In the genomic region with DNA sequence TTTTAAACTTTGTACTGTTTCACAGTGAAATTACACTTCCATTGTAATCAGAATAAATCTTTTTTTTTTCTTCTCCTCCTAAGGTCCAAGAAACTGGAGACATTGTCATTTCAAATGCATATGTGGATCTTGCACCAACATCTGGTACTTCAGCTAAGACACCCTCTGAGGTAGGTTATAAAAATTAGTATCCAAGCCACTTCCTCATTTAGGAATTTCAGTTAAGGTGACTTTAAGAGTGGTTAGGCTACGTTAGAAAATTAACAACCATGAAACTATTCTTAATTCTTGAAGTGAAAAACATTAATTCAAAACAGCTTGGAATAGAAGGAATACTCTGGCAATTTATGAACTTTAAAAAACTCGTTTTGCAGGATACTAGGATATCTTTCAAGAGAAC, we compare ENCODE assay signal across 22 cellular contexts.
DNase-seq lines count a peak whose midpoint lies in the region; ATAC-seq, FAIRE-seq and TF ChIP-seq lines count a peak whose summit lies in the region.
"Had no signal": no experiment of that assay in that cellular context is flagged by ENCODE, and none has a peak within 500 bp of the region (broad histone marks: within the 10 kb centered on the region; RNA-seq: fewer than 3 reads in every experiment).

No MANE protein-coding gene starts in this region.

- no peak for TF ChIP-seq POLR2A in NB4 (IDR thresholded peaks at IDR 0.05; ENCODE audit: extremely low read depth, insufficient read length)
- TF ChIP-seq POLR2A in GM12878 (IDR thresholded peaks at IDR 0.05; ENCODE audit: low read depth, low read length) = no peak

- CTCF ChIA-PET in GM12878 (lab: Yijun Ruan, JAX) = no interaction called here

- TF ChIP-seq CTCF in NB4 (IDR thresholded peaks at IDR 0.05; ENCODE audit: low read depth, low read length) = no peak
- no peak for TF ChIP-seq CTCF in GM12878 (IDR thresholded peaks at IDR 0.05 in 2 of 3, conservative IDR thresholded peaks at IDR 0.05 in 1 of 3; ENCODE audit: control insufficient read depth in 2 of 3, extremely low read depth in 1 of 3, insufficient read depth in 1 of 3, low read depth in 3 of 3, low read length in 3 of 3)
- TF ChIP-seq CTCF in neural progenitor cell (IDR thresholded peaks at IDR 0.05) = no peak

- no peak for ATAC-seq in GM12878
- ATAC-seq: GM23338 had no signal

- H3K9ac ChIP-seq in HUES6 (ENCODE audit: low read length) (no peak overlapping the region), GM12878 (ENCODE audit: control insufficient read depth, insufficient read depth, low read length) (no peak overlapping the region), neural progenitor cell (no peak overlapping the region)

- H3K27me3 Mint-ChIP-seq in neural progenitor cell (ENCODE audit: insufficient read depth, low read depth) = no peaks in the 10 kb centered on the region
- H3K27me3 Mint-ChIP-seq: CD4-positive, CD25-positive, alpha-beta regulatory T cell; CD8-positive, alpha-beta memory T cell had no signal

- BruUV-seq in GM12878 (replicated peaks; lab: Mats Ljungman, UMichigan) = no TSS peak

- H4K20me1 ChIP-seq in GM12878 (ENCODE audit: control insufficient read depth, insufficient read depth) = no peaks in the 10 kb centered on the region
- no peaks in the 10 kb centered on the region for H4K20me1 ChIP-seq in neural progenitor cell (ENCODE audit: low read depth)

- H3K4me1 ChIP-seq in HUES6 (ENCODE audit: control insufficient read depth, insufficient read depth, low read length) (0 out of 2 replicates have a peak, but pooled peaks cover 5% of the 10 kb centered on the region), GM12878 (ENCODE audit: control insufficient read depth, insufficient read depth, low read length) (no peaks in the 10 kb centered on the region), neural progenitor cell (peaks cover 9% of the 10 kb centered on the region)
- H3K4me1 ChIP-seq: BE2C had no signal

- RAD21 ChIA-PET in GM12878 (lab: Charles Lee; ENCODE audit: unreplicated experiment) = no interaction called here

- peaks cover 9% of the 10 kb centered on the region for H3K4me1 Mint-ChIP-seq in neural progenitor cell
- H3K4me1 Mint-ChIP-seq: CD8-positive, alpha-beta memory T cell had no signal

- in situ Hi-C loops in GM12878 (cut with MboI) = no loop called here

- peaks cover 73% of the 10 kb centered on the region for H3K36me3 ChIP-seq in HUES6 (ENCODE audit: control insufficient read depth, insufficient read depth, low read length)
- peaks cover 0 to 5% of the 10 kb centered on the region in 2 experiments; a peak in 2 of 4 replicates for H3K36me3 ChIP-seq in GM12878 (ENCODE audit: control insufficient read depth in 2 of 2, insufficient read depth in 2 of 2, low read length in 1 of 2)
- peaks cover 10% of the 10 kb centered on the region for H3K36me3 ChIP-seq in neural progenitor cell

- FAIRE-seq in GM12878 (lab: Jason Lieb, UNC) = peak; percentile 64
- peak; percentile 38 for FAIRE-seq in islet of Langerhans (lab: Jason Lieb, UNC)
- FAIRE-seq: GM12892, H54 had no signal

- no peak for TF ChIP-seq RAD21 in GM12878 (IDR thresholded peaks at IDR 0.05; ENCODE audit: insufficient read depth, low read depth, low read length)

- peaks cover 3% of the 10 kb centered on the region for H3F3A ChIP-seq in neural progenitor cell (ENCODE audit: low read depth)

- no peak overlapping the region for H3K27ac Mint-ChIP-seq in neural progenitor cell
- H3K27ac Mint-ChIP-seq: CD4-positive, CD25-positive, alpha-beta regulatory T cell had no signal

- SMC1A ChIA-PET in GM12878 (lab: Charles Lee; ENCODE audit: uncharacterized antibody, unreplicated experiment) = interaction anchor here (0.8 kb wide), 1 partner anchor 11 kb away, joined by 3 read pairs; no protein-coding TSS in a partner anchor

- intact Hi-C loops in GM12878 (cut with micrococcal nuclease; ENCODE audit: unreplicated experiment) = loop anchor here (5.0 kb wide), 1 partner anchor 543 kb away; a partner anchor contains a TSS

- no peaks in the 10 kb centered on the region for H3K27me3 ChIP-seq in HUES6 (ENCODE audit: control insufficient read depth, insufficient read depth, low read length)
- H3K27me3 ChIP-seq in GM12878 (replicated peaks in 1 of 2; ENCODE audit: control insufficient read depth in 2 of 2, insufficient read depth in 2 of 2, low read length in 1 of 2) = no peaks in the 10 kb centered on the region
- no peaks in the 10 kb centered on the region for H3K27me3 ChIP-seq in neural progenitor cell
- H3K27me3 ChIP-seq: BE2C had no signal

- no peak overlapping the region for H3K4me3 Mint-ChIP-seq in neural progenitor cell
- H3K4me3 Mint-ChIP-seq: CD4-positive, CD25-positive, alpha-beta regulatory T cell; CD8-positive, alpha-beta memory T cell; GM23338 had no signal

- H3K4me2 ChIP-seq in GM12878 (ENCODE audit: control insufficient read depth, insufficient read depth) (no peak overlapping the region), neural progenitor cell (no peak overlapping the region)
- H3K4me2 ChIP-seq: GM23338 had no signal

- peaks cover 19% of the 10 kb centered on the region for H3K36me3 Mint-ChIP-seq in neural progenitor cell

- DNase-seq in NB4 (ENCODE audit: low read depth) (peak; percentile 14), GM12878 (ENCODE audit: low read depth, low spot score) (no peak), NCI-H187 (lab: John Stamatoyannopoulos, UW) (no peak), neural progenitor cell (ENCODE audit: low spot score) (no peak), NCI-H2196 (lab: John Stamatoyannopoulos, UW; ENCODE audit: unreplicated experiment) (no peak)
- DNase-seq: ACHN; BE2C; C1 segment of cervical spinal cord; CD4-positive, CD25-positive, alpha-beta regulatory T cell; CD8-positive, alpha-beta memory T cell; COR-L47; DMS 273 treated with DMSO at 0.1 percent for 48 hours; DMS53; DND-41; EL; HCEC 1CT; IMR-90 had no signal

- H3K4me3 ChIP-seq in HUES6 (ENCODE audit: low read depth, low read length) = no peak overlapping the region
- H3K4me3 ChIP-seq in NB4 (ENCODE audit: low read depth, low read length) = no peak overlapping the region
- no peak overlapping the region for H3K4me3 ChIP-seq in GM12878
- no peak overlapping the region for H3K4me3 ChIP-seq in neural progenitor cell
- H3K4me3 ChIP-seq: GM23338 had no signal

- H3K27ac ChIP-seq in HUES6 (ENCODE audit: low read depth, low read length) = peak overlapping the region; percentile 65; the same call in 1 of the 2 replicates
- no peak overlapping the region for H3K27ac ChIP-seq in GM12878 (ENCODE audit: control insufficient read depth, insufficient read depth)
- H3K27ac ChIP-seq in neural progenitor cell = no peak overlapping the region

- no peaks in the 10 kb centered on the region for H3K9me3 Mint-ChIP-seq in neural progenitor cell
- H3K9me3 Mint-ChIP-seq: CD8-positive, alpha-beta memory T cell; GM23338 had no signal

- H3K79me2 ChIP-seq in GM12878 (ENCODE audit: control insufficient read depth, insufficient read depth, low read length) (no peaks in the 10 kb centered on the region), neural progenitor cell (ENCODE audit: low read depth) (no peaks in the 10 kb centered on the region)

- no peaks in the 10 kb centered on the region for H3K9me3 ChIP-seq in HUES6 (ENCODE audit: control insufficient read depth, insufficient read depth, low read depth, low read length)
- no peaks in the 10 kb centered on the region for H3K9me3 ChIP-seq in GM12878 (replicated peaks; ENCODE audit: control insufficient read depth, insufficient read depth, low read length)
- H3K9me3 ChIP-seq in neural progenitor cell (ENCODE audit: low read depth) = no peaks in the 10 kb centered on the region
- H3K9me3 ChIP-seq: BE2C had no signal

- whole genome bisulfite sequencing in GM12878 (ENCODE audit: insufficient coverage, insufficient replicate concordance, low lambda C conversion rate, missing lambda C conversion rate) = 75% methylated on average over 2 of the region's 2 CpGs

- H2AFZ ChIP-seq in GM12878 (ENCODE audit: control insufficient read depth, low read depth, low read length) = no peak overlapping the region
- no peak overlapping the region for H2AFZ ChIP-seq in neural progenitor cell (replicated peaks)
- H2AFZ ChIP-seq: GM23338 had no signal

- no peak for TF ChIP-seq EP300 in GM12878 (IDR thresholded peaks at IDR 0.05; ENCODE audit: borderline replicate concordance in 1 of 2, control insufficient read depth in 1 of 2, low read depth in 2 of 2, low read length in 2 of 2)

- POLR2A ChIA-PET in GM12878 (lab: Charles Lee) = no interaction called here

TF ChIP-seq in GM12878, 131 proteins besides CTCF, POLR2A, EP300 and RAD21:
- TF ChIP-seq, protein P1, sequence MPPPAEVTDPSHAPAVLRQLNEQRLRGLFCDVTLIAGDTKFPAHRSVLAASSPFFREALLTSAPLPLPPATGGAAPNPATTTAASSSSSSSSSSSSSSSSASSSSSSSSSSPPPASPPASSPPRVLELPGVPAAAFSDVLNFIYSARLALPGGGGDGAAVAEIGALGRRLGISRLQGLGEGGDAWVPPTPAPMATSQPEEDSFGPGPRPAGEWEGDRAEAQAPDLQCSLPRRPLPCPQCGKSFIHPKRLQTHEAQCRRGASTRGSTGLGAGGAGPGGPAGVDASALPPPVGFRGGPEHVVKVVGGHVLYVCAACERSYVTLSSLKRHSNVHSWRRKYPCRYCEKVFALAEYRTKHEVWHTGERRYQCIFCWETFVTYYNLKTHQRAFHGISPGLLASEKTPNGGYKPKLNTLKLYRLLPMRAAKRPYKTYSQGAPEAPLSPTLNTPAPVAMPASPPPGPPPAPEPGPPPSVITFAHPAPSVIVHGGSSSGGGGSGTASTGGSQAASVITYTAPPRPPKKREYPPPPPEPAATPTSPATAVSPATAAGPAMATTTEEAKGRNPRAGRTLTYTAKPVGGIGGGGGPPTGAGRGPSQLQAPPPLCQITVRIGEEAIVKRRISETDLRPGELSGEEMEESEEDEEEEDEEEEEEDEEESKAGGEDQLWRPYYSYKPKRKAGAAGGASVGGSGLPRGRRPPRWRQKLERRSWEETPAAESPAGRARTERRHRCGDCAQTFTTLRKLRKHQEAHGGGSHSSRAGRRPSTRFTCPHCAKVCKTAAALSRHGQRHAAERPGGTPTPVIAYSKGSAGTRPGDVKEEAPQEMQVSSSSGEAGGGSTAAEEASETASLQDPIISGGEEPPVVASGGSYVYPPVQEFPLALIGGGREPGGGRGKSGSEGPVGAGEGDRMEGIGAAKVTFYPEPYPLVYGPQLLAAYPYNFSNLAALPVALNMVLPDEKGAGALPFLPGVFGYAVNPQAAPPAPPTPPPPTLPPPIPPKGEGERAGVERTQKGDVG (CRISPR knock-in tag; IDR thresholded peaks at IDR 0.05) = no peak
- peak; percentile 55; the same call in 1 of the 2 replicates for TF ChIP-seq SPI1 (IDR thresholded peaks at IDR 0.05; ENCODE audit: borderline replicate concordance, insufficient read depth, low read depth, low read length)
- no peak for TF ChIP-seq YBX1 (IDR thresholded peaks at IDR 0.05)
- no peak for TF ChIP-seq MXI1 (IDR thresholded peaks at IDR 0.05; ENCODE audit: low read depth, low read length)
- TF ChIP-seq POLR2AphosphoS5 (IDR thresholded peaks at IDR 0.05; ENCODE audit: low read length) = no peak
